ENCODE assay signal across 1 cellular context in the genomic region with DNA sequence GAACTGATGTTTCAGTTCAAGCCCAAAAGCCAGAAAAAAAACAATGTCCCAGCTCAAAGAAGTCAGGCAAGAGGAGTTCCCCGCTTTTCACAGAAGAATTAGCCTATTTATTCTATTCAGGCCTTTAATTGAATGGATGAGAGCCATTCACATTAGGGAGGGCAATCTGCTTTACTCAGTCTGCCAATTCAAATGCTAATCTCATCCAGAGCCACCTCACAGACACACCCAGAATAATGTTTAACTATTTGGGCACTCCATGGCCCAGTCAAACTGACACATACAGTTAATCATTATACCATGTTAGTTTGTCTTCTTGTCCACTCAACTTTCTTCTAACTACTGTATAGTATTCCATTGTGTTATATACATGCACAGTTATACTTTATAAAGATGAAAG.
A peak's percentile ranks its signal among the peaks of the same experiment; 100 is the strongest.
TF ChIP-seq lines count a peak whose summit lies in the region.

No MANE protein-coding gene starts in this region.

TF ChIP-seq in HepG2, 621 proteins besides CTCF, POLR2A, EP300 and RAD21:
- TF ChIP-seq, protein P1, sequence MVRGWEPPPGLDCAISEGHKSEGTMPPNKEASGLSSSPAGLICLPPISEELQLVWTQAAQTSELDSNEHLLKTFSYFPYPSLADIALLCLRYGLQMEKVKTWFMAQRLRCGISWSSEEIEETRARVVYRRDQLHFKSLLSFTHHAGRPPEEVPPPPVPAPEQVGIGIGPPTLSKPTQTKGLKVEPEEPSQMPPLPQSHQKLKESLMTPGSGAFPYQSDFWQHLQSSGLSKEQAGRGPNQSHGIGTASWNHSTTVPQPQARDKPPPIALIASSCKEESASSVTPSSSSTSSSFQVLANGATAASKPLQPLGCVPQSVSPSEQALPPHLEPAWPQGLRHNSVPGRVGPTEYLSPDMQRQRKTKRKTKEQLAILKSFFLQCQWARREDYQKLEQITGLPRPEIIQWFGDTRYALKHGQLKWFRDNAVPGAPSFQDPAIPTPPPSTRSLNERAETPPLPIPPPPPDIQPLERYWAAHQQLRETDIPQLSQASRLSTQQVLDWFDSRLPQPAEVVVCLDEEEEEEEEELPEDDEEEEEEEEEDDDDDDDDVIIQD (CRISPR knock-in tag; IDR thresholded peaks at IDR 0.05; ENCODE audit: low read depth), result no peak
- TF ChIP-seq ZNF136 (CRISPR knock-in tag; IDR thresholded peaks at IDR 0.05; ENCODE audit: low read depth) (no peak), ZMAT5 (CRISPR knock-in tag; IDR thresholded peaks at IDR 0.05; ENCODE audit: borderline replicate concordance, low read depth) (no peak), ARID3A (IDR thresholded peaks at IDR 0.05; ENCODE audit: low read depth, low read length) (no peak), ZNF629 (CRISPR knock-in tag; conservative IDR thresholded peaks at IDR 0.05) (no peak)
- TF ChIP-seq, protein P2, sequence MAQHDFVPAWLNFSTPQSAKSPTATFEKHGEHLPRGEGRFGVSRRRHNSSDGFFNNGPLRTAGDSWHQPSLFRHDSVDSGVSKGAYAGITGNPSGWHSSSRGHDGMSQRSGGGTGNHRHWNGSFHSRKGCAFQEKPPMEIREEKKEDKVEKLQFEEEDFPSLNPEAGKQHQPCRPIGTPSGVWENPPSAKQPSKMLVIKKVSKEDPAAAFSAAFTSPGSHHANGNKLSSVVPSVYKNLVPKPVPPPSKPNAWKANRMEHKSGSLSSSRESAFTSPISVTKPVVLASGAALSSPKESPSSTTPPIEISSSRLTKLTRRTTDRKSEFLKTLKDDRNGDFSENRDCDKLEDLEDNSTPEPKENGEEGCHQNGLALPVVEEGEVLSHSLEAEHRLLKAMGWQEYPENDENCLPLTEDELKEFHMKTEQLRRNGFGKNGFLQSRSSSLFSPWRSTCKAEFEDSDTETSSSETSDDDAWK (CRISPR knock-in tag; IDR thresholded peaks at IDR 0.05), result no peak
- TF ChIP-seq, protein P3, sequence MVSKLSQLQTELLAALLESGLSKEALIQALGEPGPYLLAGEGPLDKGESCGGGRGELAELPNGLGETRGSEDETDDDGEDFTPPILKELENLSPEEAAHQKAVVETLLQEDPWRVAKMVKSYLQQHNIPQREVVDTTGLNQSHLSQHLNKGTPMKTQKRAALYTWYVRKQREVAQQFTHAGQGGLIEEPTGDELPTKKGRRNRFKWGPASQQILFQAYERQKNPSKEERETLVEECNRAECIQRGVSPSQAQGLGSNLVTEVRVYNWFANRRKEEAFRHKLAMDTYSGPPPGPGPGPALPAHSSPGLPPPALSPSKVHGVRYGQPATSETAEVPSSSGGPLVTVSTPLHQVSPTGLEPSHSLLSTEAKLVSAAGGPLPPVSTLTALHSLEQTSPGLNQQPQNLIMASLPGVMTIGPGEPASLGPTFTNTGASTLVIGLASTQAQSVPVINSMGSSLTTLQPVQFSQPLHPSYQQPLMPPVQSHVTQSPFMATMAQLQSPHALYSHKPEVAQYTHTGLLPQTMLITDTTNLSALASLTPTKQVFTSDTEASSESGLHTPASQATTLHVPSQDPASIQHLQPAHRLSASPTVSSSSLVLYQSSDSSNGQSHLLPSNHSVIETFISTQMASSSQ (IDR thresholded peaks at IDR 0.05; ENCODE audit: low read depth), result peak; percentile 42; the same call in 1 of the 2 replicates
- TF ChIP-seq, protein P3 (CRISPR knock-in tag; IDR thresholded peaks at IDR 0.05; ENCODE audit: borderline replicate concordance), result no peak
